In genomic region chr16:59707441-59707840, GRCh38 we compare ENCODE assay signal across 8 cellular contexts.
"Had no signal": no experiment of that assay in that cellular context is flagged by ENCODE, and none has a peak within 500 bp of the region (broad histone marks: within the 10 kb centered on the region; RNA-seq: fewer than 3 reads in every experiment).

No MANE protein-coding gene starts in this region.

- H3K36me3 ChIP-seq: HAP-1 had no signal

- H3K4me3 ChIP-seq: GM23248, HAP-1, K562 had no signal

- ATAC-seq: K562 had no signal

- DNase-seq: GM23248, GOT3, H7, IMR-90, KG1 had no signal

- H3K9me3 ChIP-seq: HAP-1 had no signal

- H3K27ac ChIP-seq: GM23248, HL-60 had no signal
